In the genomic region with DNA sequence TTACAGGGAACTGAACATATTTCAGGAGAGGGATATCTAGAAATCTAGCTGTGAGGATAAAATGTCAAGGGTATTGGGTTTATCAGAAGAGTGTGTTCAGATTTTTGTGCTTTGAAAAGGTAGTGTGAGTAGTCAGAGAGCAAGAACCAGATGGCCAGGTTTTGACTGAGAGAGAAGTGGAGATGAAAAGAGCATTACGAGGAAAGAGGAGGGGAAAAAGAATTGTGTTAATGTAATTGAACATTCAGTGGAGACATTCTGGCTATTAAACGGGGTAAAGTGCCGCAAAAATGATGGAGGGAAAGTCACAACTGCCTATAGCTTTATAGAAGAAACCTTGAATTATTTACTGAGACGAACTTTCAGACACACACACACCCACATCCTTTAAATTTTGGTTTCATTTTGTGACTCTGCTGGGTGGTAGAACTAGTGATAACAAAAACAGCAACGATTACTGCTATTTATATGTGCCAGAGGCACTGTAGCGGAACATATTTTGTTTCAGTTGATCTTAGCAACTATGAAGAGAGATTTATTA, we compare ENCODE assay signal across 8 cellular contexts.
DNase-seq lines count a peak whose midpoint lies in the region; ATAC-seq and TF ChIP-seq lines count a peak whose summit lies in the region.

No MANE protein-coding gene starts in this region.

- TF ChIP-seq POLR2A in breast epithelium (IDR thresholded peaks at IDR 0.05) = no peak

- H3K4me1 ChIP-seq in breast epithelium = no peaks in the 10 kb centered on the region

- H3K9me3 ChIP-seq in breast epithelium = no peaks in the 10 kb centered on the region

- H3K27ac Mint-ChIP-seq in MCF 10A (ENCODE audit: low read depth, unreplicated experiment) = no peak overlapping the region
- no peak overlapping the region for H3K27ac Mint-ChIP-seq in activated T-helper 17 cell treated with anti-CD3 and anti-CD28 coated beads, Interleukin-2, amount 50 U/mL, for 72 hours

- no peak overlapping the region for H3K4me3 Mint-ChIP-seq in MCF 10A (ENCODE audit: unreplicated experiment)
- H3K4me3 Mint-ChIP-seq in activated T-helper 17 cell treated with anti-CD3 and anti-CD28 coated beads, Interleukin-2, amount 50 U/mL, for 72 hours = no peak overlapping the region

- CTCF ChIA-PET in MCF 10A (lab: Yijun Ruan, JAX) = interaction anchor here (0.6 kb wide), 1 partner anchor 165 kb away, joined by 3 read pairs; no protein-coding TSS in a partner anchor

- BruUV-seq in MCF 10A (replicated peaks; lab: Mats Ljungman, UMichigan) = no TSS peak

- H3K4me3 ChIP-seq in breast epithelium = peak overlapping the region; percentile 35 to 54 (median 40)

- H3K36me3 Mint-ChIP-seq in MCF 10A (ENCODE audit: insufficient read depth, unreplicated experiment) = peaks cover 9% of the 10 kb centered on the region
- peaks cover 5% of the 10 kb centered on the region for H3K36me3 Mint-ChIP-seq in activated T-helper 17 cell treated with anti-CD3 and anti-CD28 coated beads, Interleukin-2, amount 50 U/mL, for 72 hours (ENCODE audit: low read depth)

- no peaks in the 10 kb centered on the region for H3K36me3 ChIP-seq in breast epithelium

- POLR2A ChIA-PET in MCF 10A (lab: Yijun Ruan, JAX) = interaction anchor here (0.8 to 1.5 kb wide), 6 partner anchors 10 to 28 kb away, joined by 3 to 5 read pairs (median 3); no protein-coding TSS in a partner anchor

- H3K27me3 Mint-ChIP-seq in MCF 10A (ENCODE audit: insufficient read depth, unreplicated experiment) = no peaks in the 10 kb centered on the region
- H3K27me3 Mint-ChIP-seq in activated T-helper 17 cell treated with anti-CD3 and anti-CD28 coated beads, Interleukin-2, amount 50 U/mL, for 72 hours = no peaks in the 10 kb centered on the region

- H3K27ac ChIP-seq in breast epithelium = peak overlapping the region; percentile 20 to 32

- TF ChIP-seq CTCF in breast epithelium (IDR thresholded peaks at IDR 0.05) (no peak), MCF 10A (IDR thresholded peaks at IDR 0.05; ENCODE audit: unreplicated experiment) (no peak)

- H3K9me3 Mint-ChIP-seq in MCF 10A (ENCODE audit: unreplicated experiment) = no peaks in the 10 kb centered on the region
- H3K9me3 Mint-ChIP-seq in activated T-helper 17 cell treated with anti-CD3 and anti-CD28 coated beads, Interleukin-2, amount 50 U/mL, for 72 hours = no peaks in the 10 kb centered on the region

- DNase-seq in breast epithelium (ENCODE audit: low spot score in 2 of 2) = no peak
- DNase-seq in MCF 10A (ENCODE audit: unreplicated experiment) = no peak
- peak; percentile 27 for DNase-seq in medulla oblongata (ENCODE audit: extremely low spot score)
- no peak for DNase-seq in NCI-H510A treated with DMSO at 0.1 percent for 48 hours (lab: John Stamatoyannopoulos, UW)
- DNase-seq in amniotic stem cell (lab: John Stamatoyannopoulos, UW) = no peak
- DNase-seq in DMS114 treated with DMSO at 0.1 percent for 48 hours (lab: John Stamatoyannopoulos, UW; ENCODE audit: unreplicated experiment) = no peak

- intact Hi-C loops in breast epithelium (cut with DNase I; ENCODE audit: low total_unique reads) (no loop called here), MCF 10A (cut with micrococcal nuclease) (no loop called here)

- peak; percentile 80 for ATAC-seq in HG03108 (IDR thresholded peaks at IDR 0.05; ENCODE audit: unreplicated experiment)
- peak; percentile 86 for ATAC-seq in activated T-helper 17 cell treated with anti-CD3 and anti-CD28 coated beads, Interleukin-2, amount 50 U/mL, for 72 hours (replicated peaks)

- no peaks in the 10 kb centered on the region for H3K27me3 ChIP-seq in breast epithelium

- no peaks in the 10 kb centered on the region for H3K4me1 Mint-ChIP-seq in MCF 10A (ENCODE audit: insufficient read depth, unreplicated experiment)
- peaks cover 5% of the 10 kb centered on the region for H3K4me1 Mint-ChIP-seq in activated T-helper 17 cell treated with anti-CD3 and anti-CD28 coated beads, Interleukin-2, amount 50 U/mL, for 72 hours
